In genomic region chr6:157259443-157259842, GRCh38 we compare ENCODE assay signal across 2 cellular contexts.
TF ChIP-seq lines count a peak whose summit lies in the region.

No MANE protein-coding gene starts in this region.

TF ChIP-seq in HepG2, 621 proteins besides CTCF, POLR2A, EP300 and RAD21:
- TF ChIP-seq ZNF704 (CRISPR knock-in tag; IDR thresholded peaks at IDR 0.05; ENCODE audit: borderline replicate concordance): no peak
- TF ChIP-seq CBFB (CRISPR knock-in tag; IDR thresholded peaks at IDR 0.05): no peak
- no peak for TF ChIP-seq ZBTB7B (CRISPR knock-in tag; IDR thresholded peaks at IDR 0.05)
- TF ChIP-seq ZFYVE20 (CRISPR knock-in tag; IDR thresholded peaks at IDR 0.05; ENCODE audit: borderline replicate concordance, low read depth): peak; percentile 23; the same call in 1 of the 2 replicates
- TF ChIP-seq STAT6 (CRISPR knock-in tag; IDR thresholded peaks at IDR 0.05; ENCODE audit: borderline replicate concordance): no peak
- no peak for TF ChIP-seq PLRG1 (conservative IDR thresholded peaks at IDR 0.05)
- TF ChIP-seq YEATS4 (CRISPR knock-in tag; IDR thresholded peaks at IDR 0.05; ENCODE audit: borderline replicate concordance): no peak
- TF ChIP-seq HMGXB4 (CRISPR knock-in tag; IDR thresholded peaks at IDR 0.05; ENCODE audit: borderline replicate concordance in 1 of 2, low read depth in 1 of 2): no peak
- peak; percentile 45; the same call in 1 of the 2 replicates for TF ChIP-seq MNT (IDR thresholded peaks at IDR 0.05)
- TF ChIP-seq ZNF746 (CRISPR knock-in tag; IDR thresholded peaks at IDR 0.05): no peak

TF ChIP-seq in H1, 55 proteins besides CTCF, POLR2A, EP300 and RAD21 (continued from another document):
- TF ChIP-seq EZH2 (IDR thresholded peaks at IDR 0.05; ENCODE audit: low read depth, low read length, severe bottlenecking) (no peak), PHF8 (conservative IDR thresholded peaks at IDR 0.05; ENCODE audit: low read depth, low read length) (no peak), BRCA1 (IDR thresholded peaks at IDR 0.05; ENCODE audit: low read depth, low read length) (no peak), MAFK (IDR thresholded peaks at IDR 0.05; ENCODE audit: low read depth, low read length) (no peak), RXRA (IDR thresholded peaks at IDR 0.05; ENCODE audit: insufficient read depth, low read depth, low read length) (no peak), TAF7 (optimal IDR thresholded peaks at IDR 0.05; ENCODE audit: borderline replicate concordance, low read depth, low read length) (no peak), ASH2L (IDR thresholded peaks at IDR 0.05; ENCODE audit: low read length) (no peak), CBX8 (IDR thresholded peaks at IDR 0.05; ENCODE audit: borderline replicate concordance, low read depth, low read length) (no peak), JUND (IDR thresholded peaks at IDR 0.05; ENCODE audit: low read length) (no peak), HDAC6 (IDR thresholded peaks at IDR 0.05; ENCODE audit: low read depth, low read length) (no peak), SP2 (IDR thresholded peaks at IDR 0.05; ENCODE audit: low read length) (no peak), YY1 (IDR thresholded peaks at IDR 0.05; ENCODE audit: low read depth, low read length) (no peak)
